ENCODE assay signal across 20 cellular contexts in the genomic region with DNA sequence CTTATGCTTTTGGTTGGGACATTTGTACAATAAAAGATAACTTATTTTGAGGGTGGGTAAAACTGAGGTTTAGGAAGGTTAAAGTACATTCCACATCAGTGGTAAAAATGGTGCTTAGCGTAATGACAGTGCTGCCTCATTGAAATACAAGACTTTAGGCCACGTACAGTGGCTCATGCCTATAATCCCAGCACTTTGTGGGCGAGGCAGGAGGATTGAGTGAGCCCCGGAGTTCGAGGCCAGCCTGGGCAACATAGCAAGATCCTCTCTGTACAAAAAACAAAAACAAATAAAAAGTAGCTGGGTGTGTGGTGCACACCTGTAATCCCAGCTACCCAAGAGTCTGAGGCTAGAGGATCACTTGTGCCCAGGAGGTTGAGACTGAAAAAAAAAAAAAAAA. TPM values are rescaled to one million over a fixed set of nuclear protein-coding genes. Genes with fewer than 3 reads are reported as not detected.
DNase-seq lines count a peak whose midpoint lies in the region; ATAC-seq, FAIRE-seq and TF ChIP-seq lines count a peak whose summit lies in the region.
"Had no signal": no experiment of that assay in that cellular context is flagged by ENCODE, and none has a peak within 500 bp of the region (broad histone marks: within the 10 kb centered on the region; RNA-seq: fewer than 3 reads in every experiment).

No MANE protein-coding gene starts in this region.

- H3K4me1 ChIP-seq in HEK293 (ENCODE audit: control insufficient read depth, insufficient read depth, low read length) = no peaks in the 10 kb centered on the region

- no peaks in the 10 kb centered on the region for H3K9me3 ChIP-seq in HEK293 (ENCODE audit: control insufficient read depth, insufficient read depth, low read depth, low read length)
- H3K9me3 ChIP-seq: A549 had no signal

- POLR2A ChIA-PET in activated CD4-positive, alpha-beta T cell treated with anti-CD3 and anti-CD28 coated beads, Interleukin-2, amount 10 ng/mL, durations not matched to agents 7 days and 5 days (lab: Charles Lee) = no interaction called here
- POLR2A ChIA-PET in HEK293 (lab: Yijun Ruan, JAX) (interaction anchor here (1.2 kb wide), 1 partner anchor 131 kb away, joined by 3 read pairs; no protein-coding TSS in a partner anchor), WTC11 (lab: Charles Lee) (interaction anchor here (0.6 kb wide), 1 partner anchor 1383 kb away, joined by 4 read pairs; no protein-coding TSS in a partner anchor)

- TF ChIP-seq CTCF in HEK293 (tag by site-specific recombination; IDR thresholded peaks at IDR 0.05) = no peak
- no peak for TF ChIP-seq CTCF in WTC11 (IDR thresholded peaks at IDR 0.05)
- no peak for TF ChIP-seq CTCF in HFFc6 (IDR thresholded peaks at IDR 0.05)

- ATAC-seq in WTC11 = no peak
- ATAC-seq: A549, GM23338 had no signal

- H3K27ac Mint-ChIP-seq in activated CD4-positive, alpha-beta T cell treated with anti-CD3 and anti-CD28 coated beads, Interleukin-2, amount 10 ng/mL, durations not matched to agents 24 days and 14 days = no peak overlapping the region
- no peak overlapping the region for H3K27ac Mint-ChIP-seq in activated CD4-positive, alpha-beta T cell treated with anti-CD3 and anti-CD28 coated beads, Interleukin-2, amount 10 ng/mL, durations not matched to agents 7 days and 5 days
- H3K27ac Mint-ChIP-seq in WTC11 (no peak overlapping the region), HFFc6 (no peak overlapping the region)
- H3K27ac Mint-ChIP-seq: GM23338 had no signal

- H3K9me3 Mint-ChIP-seq in activated CD4-positive, alpha-beta T cell treated with anti-CD3 and anti-CD28 coated beads, Interleukin-2, amount 10 ng/mL, durations not matched to agents 24 days and 14 days = no peaks in the 10 kb centered on the region
- no peaks in the 10 kb centered on the region for H3K9me3 Mint-ChIP-seq in activated CD4-positive, alpha-beta T cell treated with anti-CD3 and anti-CD28 coated beads, Interleukin-2, amount 10 ng/mL, durations not matched to agents 7 days and 5 days
- no peaks in the 10 kb centered on the region for H3K9me3 Mint-ChIP-seq in WTC11
- H3K9me3 Mint-ChIP-seq in HFFc6 = no peaks in the 10 kb centered on the region
- H3K9me3 Mint-ChIP-seq: GM23338 had no signal

- H3K4me3 Mint-ChIP-seq in activated CD4-positive, alpha-beta T cell treated with anti-CD3 and anti-CD28 coated beads, Interleukin-2, amount 10 ng/mL, durations not matched to agents 24 days and 14 days = no peak overlapping the region
- H3K4me3 Mint-ChIP-seq in activated CD4-positive, alpha-beta T cell treated with anti-CD3 and anti-CD28 coated beads, Interleukin-2, amount 10 ng/mL, durations not matched to agents 7 days and 5 days = no peak overlapping the region
- H3K4me3 Mint-ChIP-seq in WTC11 (no peak overlapping the region), HFFc6 (no peak overlapping the region)
- H3K4me3 Mint-ChIP-seq: GM23338 had no signal

- FAIRE-seq in GM12892 (lab: Jason Lieb, UNC) = no peak
- FAIRE-seq: A549, H54, HTR-8/SVneo had no signal

- CTCF ChIA-PET in activated CD4-positive, alpha-beta T cell treated with anti-CD3 and anti-CD28 coated beads, Interleukin-2, amount 10 ng/mL, durations not matched to agents 7 days and 5 days (lab: Charles Lee) = no interaction called here
- CTCF ChIA-PET in HEK293 (lab: Yijun Ruan, JAX) (interaction anchor here (1.3 to 2.8 kb wide), 2 partner anchors 63 to 67 kb away, joined by 7 to 10 read pairs; no protein-coding TSS in a partner anchor), WTC11 (lab: Charles Lee) (interaction anchor here (1.0 kb wide), 1 partner anchor 67 kb away, joined by 3 read pairs; no protein-coding TSS in a partner anchor)

- no peak overlapping the region for H3K4me3 ChIP-seq in HEK293 (ENCODE audit: low read depth, low read length)
- H3K4me3 ChIP-seq: A549, GM23338 had no signal

- peak; percentile 48 for DNase-seq in activated CD4-positive, alpha-beta T cell treated with anti-CD3 and anti-CD28 coated beads, Interleukin-2, amount 10 ng/mL, durations not matched to agents 24 days and 14 days
- DNase-seq in activated CD4-positive, alpha-beta T cell treated with anti-CD3 and anti-CD28 coated beads, Interleukin-2, amount 10 ng/mL, durations not matched to agents 7 days and 5 days = no peak
- DNase-seq in WTC11 (ENCODE audit: low spot score) (no peak), GM12892 (ENCODE audit: insufficient read length) (no peak), HFFc6 (no peak), DMS79 treated with DMSO at 0.1 percent for 48 hours (lab: John Stamatoyannopoulos, UW) (no peak)
- DNase-seq: AML-193; Calu3; CD4-positive, alpha-beta memory T cell; DMS53; GDM1; HCEC 1CT had no signal

- peaks cover 19% of the 10 kb centered on the region for H3K36me3 Mint-ChIP-seq in activated CD4-positive, alpha-beta T cell treated with anti-CD3 and anti-CD28 coated beads, Interleukin-2, amount 10 ng/mL, durations not matched to agents 24 days and 14 days (ENCODE audit: low read depth)
- H3K36me3 Mint-ChIP-seq in activated CD4-positive, alpha-beta T cell treated with anti-CD3 and anti-CD28 coated beads, Interleukin-2, amount 10 ng/mL, durations not matched to agents 7 days and 5 days (ENCODE audit: low read depth) = peaks cover 23% of the 10 kb centered on the region
- H3K36me3 Mint-ChIP-seq in WTC11 (peaks cover 14% of the 10 kb centered on the region), HFFc6 (ENCODE audit: low read depth) (0 out of 2 replicates have a peak, but pooled peaks cover 5% of the 10 kb centered on the region)

- no peak overlapping the region for H3K27ac ChIP-seq in HEK293 (ENCODE audit: extremely low read depth, low read depth, low read length)
- H3K27ac ChIP-seq: 22Rv1, C4-2B, KMS-11 had no signal

- intact Hi-C loops in activated CD4-positive, alpha-beta T cell treated with anti-CD3 and anti-CD28 coated beads, Interleukin-2, amount 10 ng/mL, durations not matched to agents 24 days and 14 days (cut with micrococcal nuclease) = loop anchor here (5.0 to 10.0 kb wide), 3 partner anchors 47 to 151 kb away; no protein-coding TSS in a partner anchor

- TF ChIP-seq POLR2A in GM12892 (IDR thresholded peaks at IDR 0.05; ENCODE audit: low read depth, low read length) = no peak

- peaks cover 15% of the 10 kb centered on the region for H3K4me1 Mint-ChIP-seq in activated CD4-positive, alpha-beta T cell treated with anti-CD3 and anti-CD28 coated beads, Interleukin-2, amount 10 ng/mL, durations not matched to agents 24 days and 14 days
- H3K4me1 Mint-ChIP-seq in activated CD4-positive, alpha-beta T cell treated with anti-CD3 and anti-CD28 coated beads, Interleukin-2, amount 10 ng/mL, durations not matched to agents 7 days and 5 days = peaks cover 16% of the 10 kb centered on the region
- peaks cover 12% of the 10 kb centered on the region for H3K4me1 Mint-ChIP-seq in WTC11
- peaks cover 17% of the 10 kb centered on the region for H3K4me1 Mint-ChIP-seq in HFFc6 (ENCODE audit: low read depth)

- H3K27me3 Mint-ChIP-seq in activated CD4-positive, alpha-beta T cell treated with anti-CD3 and anti-CD28 coated beads, Interleukin-2, amount 10 ng/mL, durations not matched to agents 24 days and 14 days = peaks cover 22% of the 10 kb centered on the region
- H3K27me3 Mint-ChIP-seq in activated CD4-positive, alpha-beta T cell treated with anti-CD3 and anti-CD28 coated beads, Interleukin-2, amount 10 ng/mL, durations not matched to agents 7 days and 5 days = peaks cover 21% of the 10 kb centered on the region
- H3K27me3 Mint-ChIP-seq in WTC11 (ENCODE audit: low read depth) (peaks cover 7% of the 10 kb centered on the region), HFFc6 (ENCODE audit: insufficient read depth) (peaks cover 4% of the 10 kb centered on the region)

- H3K36me3 ChIP-seq in HEK293 (ENCODE audit: control insufficient read depth in 2 of 2, insufficient read depth in 1 of 2, low read length in 2 of 2) = peaks cover 30 to 31% of the 10 kb centered on the region in 2 experiments

TF ChIP-seq in HEK293, 187 proteins besides CTCF, POLR2A, EP300 and RAD21:
- TF ChIP-seq ZNF302 (tag by site-specific recombination; IDR thresholded peaks at IDR 0.05; ENCODE audit: low read depth) (no peak), ZNF121 (tag by site-specific recombination; IDR thresholded peaks at IDR 0.05) (0 out of 2 replicates have a peak, but pooled peaks have one; percentile 46)

RNA-seq across cellular contexts. Expression of gene KIAA0319, which starts 2.3 kb away (rescaled TPM):
- 0.02 TPM in 1 of 2 replicates, not detected in the other for total RNA-seq in activated CD4-positive, alpha-beta T cell treated with anti-CD3 and anti-CD28 coated beads, Interleukin-2, amount 10 ng/mL, durations not matched to agents 24 days and 14 days
- under 1 TPM; 0.10 to 0.15 TPM for total RNA-seq in activated CD4-positive, alpha-beta T cell treated with anti-CD3 and anti-CD28 coated beads, Interleukin-2, amount 10 ng/mL, durations not matched to agents 7 days and 5 days
- total RNA-seq in WTC11 (2021) = 0.41 to 0.81 TPM (median 0.50 TPM) in 3 replicates
- polyA plus RNA-seq in GM12892 (2012; ENCODE audit: missing spikeins) = not detected
- total RNA-seq in HFFc6 (2021; fragmentation: NEBNext Ultra II Directional; extraction: Animal tissue kit (Norgen Biotek cat#: 25700)) = under 1 TPM in 1 of 6 experiments, not detected in 5; 0.05 TPM

RNA-seq across cellular contexts. Expression of gene TDP2, which starts 18.4 kb away (rescaled TPM):
- 45.3 and 45.9 TPM in 2 replicates for total RNA-seq in activated CD4-positive, alpha-beta T cell treated with anti-CD3 and anti-CD28 coated beads, Interleukin-2, amount 10 ng/mL, durations not matched to agents 24 days and 14 days
- 10 to 100 TPM; 43.0 to 47.1 TPM for total RNA-seq in activated CD4-positive, alpha-beta T cell treated with anti-CD3 and anti-CD28 coated beads, Interleukin-2, amount 10 ng/mL, durations not matched to agents 7 days and 5 days
- 43.5 to 49.1 TPM (median 45.8 TPM) in 3 replicates for total RNA-seq in WTC11 (2021)
- 47.2 TPM for polyA plus RNA-seq in GM12892 (2012; ENCODE audit: missing spikeins)
- total RNA-seq in HFFc6 (2021; fragmentation: NEBNext Ultra II Directional; extraction: Animal tissue kit (Norgen Biotek cat#: 25700)) = 10 to 100 TPM; 27.3 to 33.6 (median 30.7) TPM

RNA-seq across cellular contexts. Expression of gene ACOT13, which starts 18.6 kb away (rescaled TPM):
- 25.3 and 30.0 TPM in 2 replicates for total RNA-seq in activated CD4-positive, alpha-beta T cell treated with anti-CD3 and anti-CD28 coated beads, Interleukin-2, amount 10 ng/mL, durations not matched to agents 24 days and 14 days
- total RNA-seq in activated CD4-positive, alpha-beta T cell treated with anti-CD3 and anti-CD28 coated beads, Interleukin-2, amount 10 ng/mL, durations not matched to agents 7 days and 5 days = 10 to 100 TPM; 16.0 to 18.3 TPM
- 54.0 to 64.0 TPM (median 62.8 TPM) in 3 replicates for total RNA-seq in WTC11 (2021)
- 35.5 TPM for polyA plus RNA-seq in GM12892 (2012; ENCODE audit: missing spikeins)
- 10 to 100 TPM; 18.7 to 21.9 (median 19.8) TPM for total RNA-seq in HFFc6 (2021; fragmentation: NEBNext Ultra II Directional; extraction: Animal tissue kit (Norgen Biotek cat#: 25700))
